8 cellular contexts compared by ENCODE assay signal in genomic region chr15:44066211-44066827, GRCh38.
DNase-seq lines count a peak whose midpoint lies in the region; ATAC-seq and TF ChIP-seq lines count a peak whose summit lies in the region.

No MANE protein-coding gene starts in this region.

- H3K4me1 ChIP-seq in Panc1 (ENCODE audit: control insufficient read depth, insufficient read depth, low read length) = peaks cover 7% of the 10 kb centered on the region
- no peaks in the 10 kb centered on the region for H3K4me1 ChIP-seq in parathyroid adenoma

- DNase-seq in Calu3 (peak; percentile 61), Panc1 (ENCODE audit: low read depth, low spot score) (peak; percentile 58), fibroblast of the aortic adventitia (ENCODE audit: low read depth) (peak; percentile 78)
- peak; percentile 54 for DNase-seq in Jurkat, Clone E6-1 (ENCODE audit: low read depth, low spot score)
- DNase-seq in activated T-cell treated with anti-CD3 and anti-CD28 coated beads, Interleukin-2, amount 50 U/mL, for 24 hours = peak; percentile 46

- H3K4me2 ChIP-seq in parathyroid adenoma (ENCODE audit: low read length) = no peak overlapping the region

- POLR2A ChIA-PET in Panc1 (lab: Charles Lee) = no interaction called here

- H3K36me3 Mint-ChIP-seq in Calu3 (ENCODE audit: insufficient read depth, unreplicated experiment) = no peaks in the 10 kb centered on the region
- H3K36me3 Mint-ChIP-seq in activated T-cell treated with anti-CD3 and anti-CD28 coated beads, Interleukin-2, amount 50 U/mL, for 24 hours (ENCODE audit: low read depth) = no peaks in the 10 kb centered on the region

- H3K9me3 Mint-ChIP-seq in Calu3 (ENCODE audit: low read depth, unreplicated experiment) = no peaks in the 10 kb centered on the region
- H3K9me3 Mint-ChIP-seq in activated T-cell treated with anti-CD3 and anti-CD28 coated beads, Interleukin-2, amount 50 U/mL, for 24 hours = no peaks in the 10 kb centered on the region

- intact Hi-C loops in Calu3 (cut with micrococcal nuclease; ENCODE audit: unreplicated experiment) (loop anchor here (1.0 to 10.0 kb wide), 2 partner anchors 127 to 162 kb away; no protein-coding TSS in a partner anchor), Panc1 (cut with micrococcal nuclease; ENCODE audit: unreplicated experiment) (loop anchor here (5.0 to 10.0 kb wide), 3 partner anchors 132 to 164 kb away; no protein-coding TSS in a partner anchor)

- peak overlapping the region; percentile 44 for H3K4me3 Mint-ChIP-seq in Calu3 (ENCODE audit: low read depth, unreplicated experiment)
- no peak overlapping the region for H3K4me3 Mint-ChIP-seq in activated T-cell treated with anti-CD3 and anti-CD28 coated beads, Interleukin-2, amount 50 U/mL, for 24 hours

- ATAC-seq in Panc1 (peak; percentile 85), HG02571 (IDR thresholded peaks at IDR 0.05; ENCODE audit: unreplicated experiment) (no peak), GM18907 (IDR thresholded peaks at IDR 0.05; ENCODE audit: unreplicated experiment) (no peak)

- peaks cover 13% of the 10 kb centered on the region for H3K4me1 Mint-ChIP-seq in Calu3 (ENCODE audit: low read depth, unreplicated experiment)
- H3K4me1 Mint-ChIP-seq in activated T-cell treated with anti-CD3 and anti-CD28 coated beads, Interleukin-2, amount 50 U/mL, for 24 hours (ENCODE audit: low read depth) = peaks cover 6% of the 10 kb centered on the region

- no peaks in the 10 kb centered on the region for H3K79me2 ChIP-seq in parathyroid adenoma

- no peaks in the 10 kb centered on the region for H3K27me3 Mint-ChIP-seq in Calu3 (ENCODE audit: unreplicated experiment)
- H3K27me3 Mint-ChIP-seq in activated T-cell treated with anti-CD3 and anti-CD28 coated beads, Interleukin-2, amount 50 U/mL, for 24 hours = peaks cover 23% of the 10 kb centered on the region

- H3K27ac ChIP-seq in Panc1 (ENCODE audit: low read length) = peak overlapping the region; percentile 74
- H3K27ac ChIP-seq in parathyroid adenoma = peak overlapping the region; percentile 36

- H3K27me3 ChIP-seq in Panc1 (ENCODE audit: control insufficient read depth, insufficient read depth, low read length) (no peaks in the 10 kb centered on the region), parathyroid adenoma (ENCODE audit: control insufficient read depth, insufficient read depth, low read length) (no peaks in the 10 kb centered on the region)

- CTCF ChIA-PET in Calu3 (lab: Charles Lee) = interaction anchor here (1.0 to 1.2 kb wide), 2 partner anchors 21 to 128 kb away, joined by 3 to 6 read pairs; no protein-coding TSS in a partner anchor
- CTCF ChIA-PET in Panc1 (lab: Charles Lee) = interaction anchor here (1.2 kb wide), 2 partner anchors 135 to 137 kb away, joined by 3 read pairs; no protein-coding TSS in a partner anchor

- H3K4me3 ChIP-seq in Jurkat, Clone E6-1 (ENCODE audit: low read length) = no peak overlapping the region
- H3K4me3 ChIP-seq in Panc1 (ENCODE audit: low read depth in 2 of 2, low read length in 2 of 2) = peak overlapping the region in 1 of 2 experiments; percentile 30; a peak in 2 of 4 replicates
- no peak overlapping the region for H3K4me3 ChIP-seq in fibroblast of the aortic adventitia (ENCODE audit: low read depth, low read length)
- H3K4me3 ChIP-seq in parathyroid adenoma (ENCODE audit: low read depth, low read length) = no peak overlapping the region

- no peak overlapping the region for H3K9ac ChIP-seq in parathyroid adenoma

- no peaks in the 10 kb centered on the region for H3K9me3 ChIP-seq in Panc1 (ENCODE audit: control insufficient read depth, insufficient read depth, low read depth, low read length)
- no peaks in the 10 kb centered on the region for H3K9me3 ChIP-seq in parathyroid adenoma (ENCODE audit: control insufficient read depth, low read length)

- H2AFZ ChIP-seq in parathyroid adenoma = peak overlapping the region; percentile 57

- BruUV-seq in Calu3 (replicated peaks; lab: Mats Ljungman, UMichigan) (no TSS peak), Panc1 (replicated peaks; lab: Mats Ljungman, UMichigan) (no TSS peak)

- H3K36me3 ChIP-seq in Panc1 (ENCODE audit: control insufficient read depth, insufficient read depth, low read length) = no peaks in the 10 kb centered on the region
- no peaks in the 10 kb centered on the region for H3K36me3 ChIP-seq in parathyroid adenoma (ENCODE audit: control insufficient read depth, insufficient read depth, low read length)

- in situ Hi-C loops in Panc1 (cut with HindIII; ENCODE audit: low pct_unique_long_range_greater_than_20kb, low sequenced_read_pairs) = no loop called here

- TF ChIP-seq CTCF in Calu3 (IDR thresholded peaks at IDR 0.05; ENCODE audit: unreplicated experiment) (peak; percentile 36), Panc1 (IDR thresholded peaks at IDR 0.05) (peak; percentile 86), fibroblast of the aortic adventitia (IDR thresholded peaks at IDR 0.05; ENCODE audit: insufficient read depth, low read length) (peak; percentile 73), parathyroid adenoma (IDR thresholded peaks at IDR 0.05) (peak; percentile 73)

- peak overlapping the region; percentile 55 for H3K27ac Mint-ChIP-seq in Calu3 (ENCODE audit: unreplicated experiment)
- no peak overlapping the region for H3K27ac Mint-ChIP-seq in activated T-cell treated with anti-CD3 and anti-CD28 coated beads, Interleukin-2, amount 50 U/mL, for 24 hours

Comparison
In these comparisons a context has a peak if more than half of its experiments do, and no peak if none do; other contexts are left out.
1. CTCF ChIP-seq: peak in every context shown above with its lines; median percentile 86 in Panc1; 73 in fibroblast of the aortic adventitia; 73 in parathyroid adenoma; 36 in Calu3.